Comparison of ENCODE assay signal across 10 cellular contexts in the genomic region with DNA sequence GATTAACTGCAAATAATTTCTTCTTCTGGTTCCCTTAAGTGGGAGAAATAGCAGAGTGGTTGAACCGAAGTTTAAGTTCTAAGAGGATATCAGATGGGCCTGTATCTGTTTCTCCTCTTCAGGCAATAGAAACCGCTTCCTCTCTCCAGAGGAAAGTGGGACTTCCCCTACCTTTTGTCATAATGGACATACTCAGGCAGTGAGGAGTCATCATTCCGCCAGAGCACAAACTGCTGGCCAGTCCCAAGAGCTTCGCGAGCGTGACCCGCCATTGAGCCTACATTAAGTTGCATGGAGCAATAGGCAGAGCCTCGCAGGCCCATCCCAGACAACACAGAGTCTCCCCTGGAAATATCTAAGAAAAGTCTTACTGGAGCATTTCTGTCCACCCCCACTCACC.
DNase-seq lines count a peak whose midpoint lies in the region; ATAC-seq, FAIRE-seq and TF ChIP-seq lines count a peak whose summit lies in the region.
"Had no signal": no experiment of that assay in that cellular context is flagged by ENCODE, and none has a peak within 500 bp of the region (broad histone marks: within the 10 kb centered on the region; RNA-seq: fewer than 3 reads in every experiment).

No MANE protein-coding gene starts in this region.

- H3K36me3 Mint-ChIP-seq in activated naive CD4-positive, alpha-beta T cell treated with anti-CD3 and anti-CD28 coated beads, Interleukin-2, amount 50 U/mL, for 72 hours = no peaks in the 10 kb centered on the region
- no peaks in the 10 kb centered on the region for H3K36me3 Mint-ChIP-seq in naive thymus-derived CD8-positive, alpha-beta T cell

- TF ChIP-seq POLR2A in GM18505 (IDR thresholded peaks at IDR 0.05; ENCODE audit: borderline replicate concordance, extremely low read depth, insufficient read depth, insufficient read length) = no peak

- no peaks in the 10 kb centered on the region for H3K27me3 Mint-ChIP-seq in naive thymus-derived CD8-positive, alpha-beta T cell

- no peaks in the 10 kb centered on the region for H3K9me3 Mint-ChIP-seq in activated naive CD4-positive, alpha-beta T cell treated with anti-CD3 and anti-CD28 coated beads, Interleukin-2, amount 50 U/mL, for 72 hours
- no peaks in the 10 kb centered on the region for H3K9me3 Mint-ChIP-seq in naive thymus-derived CD8-positive, alpha-beta T cell

- ATAC-seq in activated naive CD4-positive, alpha-beta T cell treated with anti-CD3 and anti-CD28 coated beads, Interleukin-2, amount 50 U/mL, for 72 hours = peak; percentile 13 to 44
- ATAC-seq in naive thymus-derived CD8-positive, alpha-beta T cell = no peak
- ATAC-seq in GM18505 (IDR thresholded peaks at IDR 0.05; ENCODE audit: unreplicated experiment) = no peak

- DNase-seq in NCI-H2227 (lab: John Stamatoyannopoulos, UW; ENCODE audit: unreplicated experiment) = peak; percentile 12
- DNase-seq in NCI-H2227 treated with DMSO at 0.1 percent for 48 hours (lab: John Stamatoyannopoulos, UW) = no peak
- no peak for DNase-seq in activated naive CD4-positive, alpha-beta T cell treated with anti-CD3 and anti-CD28 coated beads, Interleukin-2, amount 50 U/mL, for 72 hours (ENCODE audit: low spot score in 2 of 2)
- peak in 1 of 10 donors; percentile 8 for DNase-seq in naive thymus-derived CD8-positive, alpha-beta T cell
- DNase-seq in HTR-8/SVneo (ENCODE audit: insufficient read length, low spot score) = no peak
- DNase-seq in NCI-H774 (lab: John Stamatoyannopoulos, UW) = no peak
- DNase-seq: NCI-H2081, transverse colon had no signal

- H3K27ac ChIP-seq in KOPT-K1 (ENCODE audit: low read depth, low read length, poor library complexity, severe bottlenecking) = peak overlapping the region; percentile 87

- no peak for FAIRE-seq in HTR-8/SVneo (lab: Jason Lieb, UNC)

- no peaks in the 10 kb centered on the region for H3K36me3 ChIP-seq in KOPT-K1 (ENCODE audit: insufficient read depth, low read length)
- H3K36me3 ChIP-seq: transverse colon had no signal

- POLR2A ChIA-PET in naive thymus-derived CD8-positive, alpha-beta T cell (lab: Charles Lee) = interaction anchor here (0.6 to 1.3 kb wide), 4 partner anchors 24 to 158 kb away, joined by 3 to 7 read pairs (median 4); partner anchors contain the start of gene LDLRAD4

- H3K27ac Mint-ChIP-seq in activated naive CD4-positive, alpha-beta T cell treated with anti-CD3 and anti-CD28 coated beads, Interleukin-2, amount 50 U/mL, for 72 hours = peak overlapping the region; percentile 91 to 99
- H3K27ac Mint-ChIP-seq in naive thymus-derived CD8-positive, alpha-beta T cell = peak overlapping the region; percentile 82 to 99 (median 94)

- H3K4me1 Mint-ChIP-seq in naive thymus-derived CD8-positive, alpha-beta T cell = peaks cover 37 to 81% (median 72%) of the 10 kb centered on the region in 4 donors

- H3K9me3 ChIP-seq in KOPT-K1 (ENCODE audit: insufficient read depth, low read length, poor library complexity, severe bottlenecking) = no peaks in the 10 kb centered on the region
- H3K9me3 ChIP-seq: transverse colon had no signal

- peak overlapping the region; percentile 22 to 81 (median 54) for H3K4me3 Mint-ChIP-seq in naive thymus-derived CD8-positive, alpha-beta T cell

Comparison
In these comparisons a context has a peak if more than half of its experiments do, and no peak if none do; other contexts are left out.
1. ATAC-seq: peak in activated naive CD4-positive, alpha-beta T cell treated with anti-CD3 and anti-CD28 coated beads, Interleukin-2, amount 50 U/mL, for 72 hours (2 of 2); none in naive thymus-derived CD8-positive, alpha-beta T cell (0 of 2) and GM18505 (single experiment).